ENCODE assay signal across 1 cellular context in genomic region chr17:41308918-41309359, GRCh38.
TF ChIP-seq lines count a peak whose summit lies in the region.

Gene KRTAP16-1, minus strand, starts transcription at chr17:41309309. Its CDS starts 56 bp downstream, at chr17:41309253.

TF ChIP-seq in GM12878, 131 proteins besides CTCF, POLR2A, EP300 and RAD21 (continued from another document):
- no peak for TF ChIP-seq ZNF687 (IDR thresholded peaks at IDR 0.05)
